ENCODE assay signal across 19 cellular contexts in the genomic region with DNA sequence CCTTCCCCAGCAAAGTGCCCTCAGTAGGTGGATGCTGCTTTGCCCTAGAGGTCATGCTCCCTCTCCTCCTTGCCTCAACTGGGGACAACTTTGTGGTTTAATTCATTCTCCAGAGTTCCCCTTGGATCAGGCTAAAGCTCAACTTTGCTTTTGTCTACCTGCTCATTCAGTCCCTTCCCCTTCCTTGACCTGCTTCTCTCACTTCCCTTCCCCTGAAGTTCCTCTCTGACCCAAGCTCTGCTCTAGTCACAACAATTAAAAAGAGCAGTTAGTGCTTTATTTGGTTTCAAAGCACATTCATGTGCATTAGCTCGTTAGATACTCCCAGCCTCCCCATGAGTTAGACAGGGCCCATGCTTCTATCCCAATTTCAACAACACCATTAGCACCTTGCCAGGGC.
DNase-seq lines count a peak whose midpoint lies in the region; ATAC-seq lines count a peak whose summit lies in the region.
"Had no signal": no experiment of that assay in that cellular context is flagged by ENCODE, and none has a peak within 500 bp of the region (broad histone marks: within the 10 kb centered on the region; RNA-seq: fewer than 3 reads in every experiment).

No MANE protein-coding gene starts in this region.

- no peaks in the 10 kb centered on the region for H3K27me3 ChIP-seq in naive thymus-derived CD4-positive, alpha-beta T cell (ENCODE audit: control insufficient read depth in 2 of 2, insufficient read depth in 2 of 2, low read length in 2 of 2)
- H3K27me3 ChIP-seq: MG63 had no signal

- H3K4me1 Mint-ChIP-seq in T-helper 17 cell, result peaks cover 6% of the 10 kb centered on the region
- H3K4me1 Mint-ChIP-seq in naive thymus-derived CD4-positive, alpha-beta T cell, result peaks cover 0 to 5% (median 0%) of the 10 kb centered on the region in 7 donors

- H3K4me3 Mint-ChIP-seq in T-helper 17 cell, result no peak overlapping the region
- H3K4me3 Mint-ChIP-seq in naive thymus-derived CD4-positive, alpha-beta T cell, result no peak overlapping the region

- H3K27ac ChIP-seq in naive thymus-derived CD4-positive, alpha-beta T cell (ENCODE audit: low read depth, low read length), result no peak overlapping the region
- H3K27ac ChIP-seq: 22Rv1, C4-2B had no signal

- peaks cover 0 to under 1% (median 0%) of the 10 kb centered on the region in 11 donors for H3K9me3 Mint-ChIP-seq in naive thymus-derived CD4-positive, alpha-beta T cell

- POLR2A ChIA-PET in naive thymus-derived CD4-positive, alpha-beta T cell (lab: Charles Lee), result no interaction called here

- no peaks in the 10 kb centered on the region for H3K4me1 ChIP-seq in naive thymus-derived CD4-positive, alpha-beta T cell (ENCODE audit: control insufficient read depth in 2 of 2, insufficient read depth in 2 of 2, low read length in 2 of 2)

- CTCF ChIA-PET in naive thymus-derived CD4-positive, alpha-beta T cell (lab: Charles Lee), result no interaction called here

- H3K36me3 Mint-ChIP-seq in T-helper 17 cell (ENCODE audit: low read depth), result peaks cover 5% of the 10 kb centered on the region
- H3K36me3 Mint-ChIP-seq in naive thymus-derived CD4-positive, alpha-beta T cell, result peaks cover 0 to 27% (median 10%) of the 10 kb centered on the region in 5 donors

- peak; percentile 13 for DNase-seq in SIG-M5 treated with dmso at 0.1 percent for 504 hours (lab: John Stamatoyannopoulos, UW; ENCODE audit: unreplicated experiment)
- no peak for DNase-seq in SIG-M5 (lab: John Stamatoyannopoulos, UW)
- peak; percentile 38 for DNase-seq in MV-4-11 (lab: John Stamatoyannopoulos, UW)
- no peak for DNase-seq in T-helper 17 cell
- DNase-seq in naive thymus-derived CD4-positive, alpha-beta T cell, result no peak
- no peak for DNase-seq in occipital lobe (lab: John Stamatoyannopoulos, UW)
- no peak for DNase-seq in NK-92 (lab: John Stamatoyannopoulos, UW; ENCODE audit: unreplicated experiment)
- DNase-seq: DMS79 treated with DMSO at 0.1 percent for 48 hours, Kasumi-1, MG63, NCI-H1105 treated with DMSO at 0.1 percent for 48 hours, NCI-H1694 treated with DMSO at 0.1 percent for 48 hours, NCI-H524, PC-3, RPMI8226, SHP77 treated with DMSO at 0.1 percent for 48 hours had no signal

- no peaks in the 10 kb centered on the region for H3K36me3 ChIP-seq in naive thymus-derived CD4-positive, alpha-beta T cell (ENCODE audit: control insufficient read depth in 2 of 3, insufficient read depth in 3 of 3, low read length in 3 of 3)
- H3K36me3 ChIP-seq: MG63 had no signal

- H3K4me3 ChIP-seq in naive thymus-derived CD4-positive, alpha-beta T cell (ENCODE audit: low read length), result no peak overlapping the region
- H3K4me3 ChIP-seq: MG63 had no signal

- peak overlapping the region; percentile 83 for H3K27ac Mint-ChIP-seq in T-helper 17 cell
- H3K27ac Mint-ChIP-seq in naive thymus-derived CD4-positive, alpha-beta T cell, result no peak overlapping the region

- no peak for ATAC-seq in T-helper 17 cell
- peak; percentile 38 for ATAC-seq in naive thymus-derived CD4-positive, alpha-beta T cell
- ATAC-seq in GM18858 (IDR thresholded peaks at IDR 0.05; ENCODE audit: unreplicated experiment), result no peak
- ATAC-seq: PC-3 had no signal

- H3K9me3 ChIP-seq in T-helper 17 cell (ENCODE audit: control insufficient read depth, low read length, poor library complexity, severe bottlenecking), result no peaks in the 10 kb centered on the region
- no peaks in the 10 kb centered on the region for H3K9me3 ChIP-seq in naive thymus-derived CD4-positive, alpha-beta T cell (ENCODE audit: control insufficient read depth in 2 of 3, low read length in 3 of 3)
- H3K9me3 ChIP-seq: MG63 had no signal

- intact Hi-C loops in naive thymus-derived CD4-positive, alpha-beta T cell (cut with micrococcal nuclease), result no loop called here

- no peaks in the 10 kb centered on the region for H3K27me3 Mint-ChIP-seq in T-helper 17 cell
- H3K27me3 Mint-ChIP-seq in naive thymus-derived CD4-positive, alpha-beta T cell, result no peaks in the 10 kb centered on the region

Comparison
In these comparisons a context has a peak if more than half of its experiments do, and no peak if none do; other contexts are left out.
1. DNase-seq: peak in SIG-M5 treated with dmso at 0.1 percent for 504 hours (single experiment) and MV-4-11 (single experiment); none in SIG-M5 (single experiment), T-helper 17 cell (0 of 3), naive thymus-derived CD4-positive, alpha-beta T cell (0 of 9), occipital lobe (single experiment) and NK-92 (single experiment).